ENCODE assay signal across 24 cellular contexts in the genomic region with DNA sequence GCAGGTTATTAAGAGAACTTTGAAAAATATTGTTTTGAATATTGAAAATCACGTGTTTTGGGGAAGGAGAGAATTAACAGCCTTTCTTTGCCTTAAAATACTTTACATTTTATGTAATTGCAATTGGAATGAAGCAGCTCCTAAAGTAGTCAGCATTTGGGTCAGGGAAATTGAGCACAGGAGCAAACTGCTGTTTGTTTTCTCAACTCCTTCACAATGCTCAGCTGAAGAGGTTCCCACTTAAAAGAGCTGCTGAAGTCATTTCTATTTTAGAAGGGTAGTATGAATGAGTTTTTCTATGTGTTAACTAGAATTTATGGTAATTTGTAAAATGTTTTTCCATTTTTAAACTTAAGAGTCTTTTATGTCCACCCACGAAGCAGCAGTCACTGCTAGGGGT. TPM values are rescaled to one million over a fixed set of nuclear protein-coding genes. Genes with fewer than 3 reads are reported as not detected.
A peak's percentile ranks its signal among the peaks of the same experiment; 100 is the strongest.
DNase-seq lines count a peak whose midpoint lies in the region; ATAC-seq and TF ChIP-seq lines count a peak whose summit lies in the region.
"Had no signal": no experiment of that assay in that cellular context is flagged by ENCODE, and none has a peak within 500 bp of the region (broad histone marks: within the 10 kb centered on the region; RNA-seq: fewer than 3 reads in every experiment).

No MANE protein-coding gene starts in this region.

- H3K9me3 ChIP-seq in CD4-positive, alpha-beta memory T cell (ENCODE audit: control insufficient read depth in 1 of 2, low read length in 2 of 2): no peaks in the 10 kb centered on the region
- H3K9me3 ChIP-seq in gastroesophageal sphincter: no peaks in the 10 kb centered on the region
- H3K9me3 ChIP-seq: neutrophil, prostate gland had no signal

- peak overlapping the region; percentile 64 to 95 (median 87) for H3K27ac Mint-ChIP-seq in CD4-positive, alpha-beta memory T cell
- peak overlapping the region; percentile 23 for H3K27ac Mint-ChIP-seq in activated naive CD8-positive, alpha-beta T cell treated with anti-CD3 and anti-CD28 coated beads for 36 hours
- no peak overlapping the region for H3K27ac Mint-ChIP-seq in endothelial cell (ENCODE audit: unreplicated experiment)
- H3K27ac Mint-ChIP-seq: activated CD4-positive, alpha-beta T cell treated with anti-CD3 and anti-CD28 coated beads, Interleukin-2, amount 10 ng/mL, durations not matched to agents 24 days and 14 days; brain had no signal

- intact Hi-C loops in CD4-positive, alpha-beta memory T cell (cut with micrococcal nuclease): no loop called here

- no peaks in the 10 kb centered on the region for H3K36me3 Mint-ChIP-seq in CD4-positive, alpha-beta memory T cell
- H3K36me3 Mint-ChIP-seq in activated naive CD8-positive, alpha-beta T cell treated with anti-CD3 and anti-CD28 coated beads for 36 hours: no peaks in the 10 kb centered on the region
- no peaks in the 10 kb centered on the region for H3K36me3 Mint-ChIP-seq in endothelial cell (ENCODE audit: low read depth, unreplicated experiment)
- H3K36me3 Mint-ChIP-seq: brain had no signal

- no peak overlapping the region for H3K27ac ChIP-seq in CD4-positive, alpha-beta memory T cell (ENCODE audit: low read depth, low read length)
- no peak overlapping the region for H3K27ac ChIP-seq in gastroesophageal sphincter
- H3K27ac ChIP-seq: 22Rv1, epithelial cell of prostate, neutrophil, prostate gland, RWPE1, SK-N-MC had no signal

- H3K4me1 ChIP-seq in CD4-positive, alpha-beta memory T cell (ENCODE audit: insufficient read depth, low read length): peaks cover 52% of the 10 kb centered on the region
- H3K4me1 ChIP-seq in gastroesophageal sphincter: no peaks in the 10 kb centered on the region
- H3K4me1 ChIP-seq: prostate gland had no signal

- no peaks in the 10 kb centered on the region for H3K27me3 Mint-ChIP-seq in CD4-positive, alpha-beta memory T cell
- no peaks in the 10 kb centered on the region for H3K27me3 Mint-ChIP-seq in activated naive CD8-positive, alpha-beta T cell treated with anti-CD3 and anti-CD28 coated beads for 36 hours
- H3K27me3 Mint-ChIP-seq in endothelial cell (ENCODE audit: unreplicated experiment): peaks cover 1% of the 10 kb centered on the region
- H3K27me3 Mint-ChIP-seq: activated CD4-positive, alpha-beta T cell treated with anti-CD3 and anti-CD28 coated beads, Interleukin-2, amount 10 ng/mL, durations not matched to agents 24 days and 14 days had no signal

- H3K27me3 ChIP-seq in CD4-positive, alpha-beta memory T cell (ENCODE audit: insufficient read depth, low read length): no peaks in the 10 kb centered on the region
- H3K27me3 ChIP-seq in gastroesophageal sphincter: no peaks in the 10 kb centered on the region
- H3K27me3 ChIP-seq: neutrophil had no signal

- peak overlapping the region in 2 of 8 donors; percentile 18 to 68 for H3K4me3 Mint-ChIP-seq in CD4-positive, alpha-beta memory T cell
- H3K4me3 Mint-ChIP-seq in activated naive CD8-positive, alpha-beta T cell treated with anti-CD3 and anti-CD28 coated beads for 36 hours: no peak overlapping the region
- no peak overlapping the region for H3K4me3 Mint-ChIP-seq in endothelial cell (ENCODE audit: unreplicated experiment)
- H3K4me3 Mint-ChIP-seq: activated CD4-positive, alpha-beta T cell treated with anti-CD3 and anti-CD28 coated beads, Interleukin-2, amount 10 ng/mL, durations not matched to agents 24 days and 14 days; brain had no signal

- TF ChIP-seq POLR2A in gastroesophageal sphincter (IDR thresholded peaks at IDR 0.05): no peak

- 63 to 83% methylated on average over 2 of the region's 2 CpGs for WGBS in gastroesophageal sphincter (ENCODE audit: low coverage in 1 of 2), 2 donors

- no peaks in the 10 kb centered on the region for H3K36me3 ChIP-seq in CD4-positive, alpha-beta memory T cell (ENCODE audit: insufficient read depth, low read length)
- no peaks in the 10 kb centered on the region for H3K36me3 ChIP-seq in gastroesophageal sphincter
- H3K36me3 ChIP-seq: neutrophil, prostate gland had no signal

- TF ChIP-seq CTCF in gastroesophageal sphincter (IDR thresholded peaks at IDR 0.05) (no peak), endothelial cell (IDR thresholded peaks at IDR 0.05; ENCODE audit: unreplicated experiment) (no peak)

- POLR2A ChIA-PET in CD4-positive, alpha-beta memory T cell (lab: Charles Lee; ENCODE audit: partially characterized antibody): interaction anchor here (35.3 to 38.4 kb wide), 2 partner anchors 9 to 16 kb away, joined by 2221 read pairs; a partner anchor contains a TSS

- ATAC-seq in gastroesophageal sphincter (no peak), HG03571 (IDR thresholded peaks at IDR 0.05; ENCODE audit: unreplicated experiment) (no peak)

- CTCF ChIA-PET in CD4-positive, alpha-beta memory T cell (lab: Charles Lee; ENCODE audit: partially characterized antibody): interaction anchor here (1.0 to 1.6 kb wide), 3 partner anchors 11 to 21 kb away, joined by 4 to 5 read pairs (median 4); no protein-coding TSS in a partner anchor

- H3K4me1 Mint-ChIP-seq in CD4-positive, alpha-beta memory T cell: peaks cover 24 to 49% (median 37%) of the 10 kb centered on the region in 4 donors
- H3K4me1 Mint-ChIP-seq in activated naive CD8-positive, alpha-beta T cell treated with anti-CD3 and anti-CD28 coated beads for 36 hours: peaks cover 41% of the 10 kb centered on the region
- H3K4me1 Mint-ChIP-seq in endothelial cell (ENCODE audit: unreplicated experiment): peaks cover 2% of the 10 kb centered on the region
- H3K4me1 Mint-ChIP-seq: brain had no signal

- H3K4me3 ChIP-seq in CD4-positive, alpha-beta memory T cell (ENCODE audit: low read length in 2 of 2): no peak overlapping the region
- no peak overlapping the region for H3K4me3 ChIP-seq in gastroesophageal sphincter
- H3K4me3 ChIP-seq: prostate gland, SK-N-MC had no signal

- DNase-seq in NCI-H1417 (lab: John Stamatoyannopoulos, UW) (peak in 2 of 3 experiments; percentile 32 to 60), NCI-H1417 treated with DMSO at 0.1 percent for 48 hours (lab: John Stamatoyannopoulos, UW) (no peak), NCI-H345 (lab: John Stamatoyannopoulos, UW) (peak; percentile 65), endothelial cell (ENCODE audit: low spot score) (no peak)
- no peak for DNase-seq in CD4-positive, alpha-beta memory T cell
- DNase-seq in activated naive CD8-positive, alpha-beta T cell treated with anti-CD3 and anti-CD28 coated beads for 36 hours: no peak
- DNase-seq: activated CD4-positive, alpha-beta T cell treated with anti-CD3 and anti-CD28 coated beads, Interleukin-2, amount 10 ng/mL, durations not matched to agents 24 days and 14 days; COR-L47; HCEC 1CT; mammary epithelial cell; NCI-H1092; NCI-H2107; NCI-H524 treated with DMSO at 0.1 percent for 48 hours; T-helper 2 cell; trophoblast cell had no signal

- no peaks in the 10 kb centered on the region for H3K9me3 Mint-ChIP-seq in CD4-positive, alpha-beta memory T cell
- no peaks in the 10 kb centered on the region for H3K9me3 Mint-ChIP-seq in activated naive CD8-positive, alpha-beta T cell treated with anti-CD3 and anti-CD28 coated beads for 36 hours
- no peaks in the 10 kb centered on the region for H3K9me3 Mint-ChIP-seq in endothelial cell (ENCODE audit: unreplicated experiment)
- H3K9me3 Mint-ChIP-seq: activated CD4-positive, alpha-beta T cell treated with anti-CD3 and anti-CD28 coated beads, Interleukin-2, amount 10 ng/mL, durations not matched to agents 24 days and 14 days; brain had no signal

- TF ChIP-seq EP300 in gastroesophageal sphincter (IDR thresholded peaks at IDR 0.05): no peak

RNA-seq across cellular contexts. Expression of a gene that starts 8.1 kb away (rescaled TPM):
- 100 to 1,000 TPM; 325 to 336 TPM for total RNA-seq in CD4-positive, alpha-beta memory T cell
- 1,000 to 10,000 TPM in 1 of 2 donors, 100 to 1,000 TPM in 1; 910 to 1,459 TPM for polyA plus RNA-seq in CD4-positive, alpha-beta memory T cell
- total RNA-seq in activated naive CD8-positive, alpha-beta T cell treated with anti-CD3 and anti-CD28 coated beads for 36 hours: 100 to 1,000 TPM; 180 to 181 TPM
- total RNA-seq in gastroesophageal sphincter (10 to 100 TPM in 3 of 4 donors, 1 to 10 TPM in 1; 5.8 to 37.2 (median 33.2) TPM), endothelial cell (ENCODE audit: unreplicated experiment) (12.8 TPM)

RNA-seq across cellular contexts. Expression of a gene that starts 18.2 kb away (rescaled TPM):
- total RNA-seq in CD4-positive, alpha-beta memory T cell: 1 to 10 TPM; 4.8 to 6.3 TPM
- polyA plus RNA-seq in CD4-positive, alpha-beta memory T cell: under 1 TPM; 0.54 to 0.66 TPM
- total RNA-seq in activated naive CD8-positive, alpha-beta T cell treated with anti-CD3 and anti-CD28 coated beads for 36 hours: 1 to 10 TPM in 1 of 2 experiments, under 1 TPM in 1; 0.89 to 1.1 TPM
- total RNA-seq in gastroesophageal sphincter (1 to 10 TPM in 3 of 4 donors, under 1 TPM in 1; 0.64 to 2.5 (median 1.6) TPM), endothelial cell (ENCODE audit: unreplicated experiment) (1.6 TPM)

RNA-seq across cellular contexts. Expression of a gene that starts 39.9 kb away (rescaled TPM):
- total RNA-seq in CD4-positive, alpha-beta memory T cell: under 1 TPM; 0.23 to 0.30 TPM
- polyA plus RNA-seq in CD4-positive, alpha-beta memory T cell: under 1 TPM in 1 of 2 donors, not detected in 1; 0.53 TPM
- under 1 TPM; 0.18 to 0.21 TPM for total RNA-seq in activated naive CD8-positive, alpha-beta T cell treated with anti-CD3 and anti-CD28 coated beads for 36 hours
- total RNA-seq in gastroesophageal sphincter (not detected), endothelial cell (ENCODE audit: unreplicated experiment) (0.36 TPM)
- total RNA-seq: mammary epithelial cell had no signal
- polyA plus RNA-seq: mammary epithelial cell had no signal

Comparison
In these comparisons a context has a peak if more than half of its experiments do, and no peak if none do; other contexts are left out.
1. DNase-seq: peak in NCI-H1417 (2 of 3) and NCI-H345 (single experiment); none in NCI-H1417 treated with DMSO at 0.1 percent for 48 hours (single experiment), CD4-positive, alpha-beta memory T cell (0 of 5), activated naive CD8-positive, alpha-beta T cell treated with anti-CD3 and anti-CD28 coated beads for 36 hours (single experiment) and endothelial cell (single experiment).
2. RNA of a gene that starts 8.1 kb away (total RNA-seq): 325 to 336 TPM in CD4-positive, alpha-beta memory T cell and 180 to 181 TPM in activated naive CD8-positive, alpha-beta T cell treated with anti-CD3 and anti-CD28 coated beads for 36 hours; 5.8 to 37.2 TPM in gastroesophageal sphincter and 12.8 TPM in endothelial cell (single experiment); every median in the first group is over 4 times any median in the second.